In genomic region chr6:31736768-31737314, GRCh38 we compare ENCODE assay signal across 8 cellular contexts.
A peak's percentile ranks its signal among the peaks of the same experiment; 100 is the strongest.
DNase-seq lines count a peak whose midpoint lies in the region; TF ChIP-seq lines count a peak whose summit lies in the region.

No MANE protein-coding gene starts in this region.

- no peaks in the 10 kb centered on the region for H3K9me3 ChIP-seq in SU-DHL-6 (ENCODE audit: insufficient read depth, low read length)

- no peaks in the 10 kb centered on the region for H3K27me3 ChIP-seq in GM06990 (replicated peaks; ENCODE audit: control insufficient read depth, insufficient read depth, low read length)
- no peaks in the 10 kb centered on the region for H3K27me3 ChIP-seq in SU-DHL-6 (ENCODE audit: low read length)

- H3K36me3 ChIP-seq in GM06990 (ENCODE audit: control insufficient read depth, insufficient read depth, low read length) (peaks cover 11% of the 10 kb centered on the region), SU-DHL-6 (ENCODE audit: low read length) (peaks cover 20% of the 10 kb centered on the region)

- H3K79me2 ChIP-seq in SU-DHL-6 (ENCODE audit: insufficient read depth, low read length), result peaks cover 42% of the 10 kb centered on the region

- H3F3A ChIP-seq in SU-DHL-6 (ENCODE audit: insufficient read depth), result peaks cover 52% of the 10 kb centered on the region

- TF ChIP-seq CTCF in GM06990 (IDR thresholded peaks at IDR 0.05; ENCODE audit: insufficient read depth, low read length, poor library complexity, severe bottlenecking) (no peak), SU-DHL-6 (IDR thresholded peaks at IDR 0.05; ENCODE audit: insufficient read depth, low read length, poor library complexity, severe bottlenecking) (no peak), fibroblast of pulmonary artery (IDR thresholded peaks at IDR 0.05; ENCODE audit: low read length, missing control alignments) (no peak), retinal pigment epithelial cell (conservative IDR thresholded peaks at IDR 0.05; ENCODE audit: low read depth, low read length) (no peak)

- no peaks in the 10 kb centered on the region for H3K9me2 ChIP-seq in SU-DHL-6 (replicated peaks; ENCODE audit: insufficient read depth, low read length)

- H3K9ac ChIP-seq in SU-DHL-6 (ENCODE audit: low read length), result peak overlapping the region; percentile 90

- DNase-seq in GM06990 (ENCODE audit: extremely low read depth, insufficient read length), result no peak
- DNase-seq in fibroblast of pulmonary artery (ENCODE audit: low read depth), result no peak
- DNase-seq in retinal pigment epithelial cell (ENCODE audit: low read depth), result no peak
- no peak for DNase-seq in stimulated activated CD4-positive, alpha-beta T cell treated with anti-CD3 and anti-CD28 coated beads, Interleukin-2, amount 100 ng/mL, for 24 hours
- DNase-seq in epidermal melanocyte (ENCODE audit: insufficient read length, low spot score), result no peak
- no peak for DNase-seq in NCI-H2227 (lab: John Stamatoyannopoulos, UW; ENCODE audit: unreplicated experiment)
- no peak for DNase-seq in activated CD4-positive, alpha-beta T cell treated with anti-CD3 and anti-CD28 coated beads, Interleukin-2, amount 50 U/mL, for 4 hours

- H3K4me3 ChIP-seq in GM06990 (replicated peaks; ENCODE audit: low read depth, low read length) (peak overlapping the region; percentile 84), SU-DHL-6 (ENCODE audit: insufficient read depth, low read length, poor library complexity, severe bottlenecking) (peak overlapping the region; percentile 80), fibroblast of pulmonary artery (replicated peaks; ENCODE audit: low read depth, low read length) (peak overlapping the region; percentile 83), retinal pigment epithelial cell (ENCODE audit: low read length) (peak overlapping the region; percentile 81)

- peak overlapping the region; percentile 95 for H3K27ac ChIP-seq in SU-DHL-6 (ENCODE audit: low read depth, low read length)

- no peaks in the 10 kb centered on the region for H4K20me1 ChIP-seq in SU-DHL-6 (ENCODE audit: low read depth, low read length)

- peak overlapping the region; percentile 0 for H2AFZ ChIP-seq in SU-DHL-6 (ENCODE audit: low read depth, low read length, severe bottlenecking)

- peak overlapping the region; percentile 64 for H3K4me2 ChIP-seq in SU-DHL-6 (ENCODE audit: low read depth, low read length, poor library complexity, severe bottlenecking)
